Comparison of ENCODE assay signal across 10 cellular contexts in genomic region chr16:81780350-81780749, GRCh38. TPM values are rescaled to one million over a fixed set of nuclear protein-coding genes. Genes with fewer than 3 reads are reported as not detected.
DNase-seq lines count a peak whose midpoint lies in the region; ATAC-seq lines count a peak whose summit lies in the region.
"Had no signal": no experiment of that assay in that cellular context is flagged by ENCODE, and none has a peak within 500 bp of the region (broad histone marks: within the 10 kb centered on the region; RNA-seq: fewer than 3 reads in every experiment).

No MANE protein-coding gene starts in this region.

- no peak for ATAC-seq in stimulated activated naive CD8-positive, alpha-beta T cell treated with anti-CD3 and anti-CD28 coated beads, Interleukin-15, Interleukin-2, amounts not matched to agents 100 U/mL and 50 U/mL, for 24 hours
- no peak for ATAC-seq in GM21367 (IDR thresholded peaks at IDR 0.05; ENCODE audit: unreplicated experiment)
- no peak for ATAC-seq in GM18511 (IDR thresholded peaks at IDR 0.05; ENCODE audit: unreplicated experiment)
- no peak for ATAC-seq in HG03469 (IDR thresholded peaks at IDR 0.05; ENCODE audit: unreplicated experiment)

- DNase-seq in stimulated activated naive CD8-positive, alpha-beta T cell treated with anti-CD3 and anti-CD28 coated beads, Interleukin-15, Interleukin-2, amounts not matched to agents 100 U/mL and 50 U/mL, for 24 hours, result no peak
- DNase-seq in activated T-helper 2 cell treated with anti-CD3 and anti-CD28 coated beads, Interferon-gamma antibody, Interleukin-2, Interleukin-4, amounts not matched to agents 10 μg/mL and 5 μg/mL and 100 μg/mL, durations not matched to agents 14 hours and 24 hours and 36 hours (ENCODE audit: low spot score), result no peak
- no peak for DNase-seq in SIG-M5 treated with dmso at 0.1 percent for 504 hours (lab: John Stamatoyannopoulos, UW; ENCODE audit: unreplicated experiment)
- DNase-seq: kidney glomerular epithelial cell, NCI-H2107 had no signal

- H3K4me1 Mint-ChIP-seq in stimulated activated naive CD8-positive, alpha-beta T cell treated with anti-CD3 and anti-CD28 coated beads, Interleukin-15, Interleukin-2, amounts not matched to agents 100 ng/mL and 50 ng/mL, for 24 hours (ENCODE audit: low read depth), result peaks cover 37% of the 10 kb centered on the region
- H3K4me1 Mint-ChIP-seq in activated T-helper 2 cell treated with anti-CD3 and anti-CD28 coated beads, Interferon-gamma antibody, Interleukin-2, Interleukin-4, amounts not matched to agents 10 μg/mL and 5 μg/mL and 100 μg/mL, durations not matched to agents 14 hours and 24 hours and 36 hours (ENCODE audit: low read depth), result peaks cover 13% of the 10 kb centered on the region

- H3K9me3 ChIP-seq in muscle layer of duodenum (ENCODE audit: control insufficient read depth in 1 of 2, low read length in 2 of 2), result no peaks in the 10 kb centered on the region

- intact Hi-C loops in activated T-helper 2 cell treated with anti-CD3 and anti-CD28 coated beads, Interferon-gamma antibody, Interleukin-2, Interleukin-4, amounts not matched to agents 10 μg/mL and 5 μg/mL and 100 μg/mL, durations not matched to agents 14 hours and 24 hours and 36 hours (cut with micrococcal nuclease), result no loop called here

- H3K27ac ChIP-seq in muscle layer of duodenum (ENCODE audit: low read length), result no peak overlapping the region

- H3K4me3 Mint-ChIP-seq in stimulated activated naive CD8-positive, alpha-beta T cell treated with anti-CD3 and anti-CD28 coated beads, Interleukin-15, Interleukin-2, amounts not matched to agents 100 ng/mL and 50 ng/mL, for 24 hours, result peak overlapping the region; percentile 85
- peak overlapping the region; percentile 77 for H3K4me3 Mint-ChIP-seq in activated T-helper 2 cell treated with anti-CD3 and anti-CD28 coated beads, Interferon-gamma antibody, Interleukin-2, Interleukin-4, amounts not matched to agents 10 μg/mL and 5 μg/mL and 100 μg/mL, durations not matched to agents 14 hours and 24 hours and 36 hours (ENCODE audit: low read depth)

- peaks cover 0 to 5% of the 10 kb centered on the region in 2 donors for H3K4me1 ChIP-seq in muscle layer of duodenum (ENCODE audit: control insufficient read depth in 1 of 2, insufficient read depth in 2 of 2, low read length in 2 of 2)

- H3K36me3 ChIP-seq in muscle layer of duodenum (ENCODE audit: control insufficient read depth in 1 of 2, insufficient read depth in 2 of 2, low read length in 2 of 2), result no peaks in the 10 kb centered on the region

- peak overlapping the region; percentile 61 to 73 for H3K4me3 ChIP-seq in muscle layer of duodenum (ENCODE audit: low read depth in 1 of 2, low read length in 2 of 2)

- H3K27me3 Mint-ChIP-seq in stimulated activated naive CD8-positive, alpha-beta T cell treated with anti-CD3 and anti-CD28 coated beads, Interleukin-15, Interleukin-2, amounts not matched to agents 100 ng/mL and 50 ng/mL, for 24 hours, result peaks cover 33% of the 10 kb centered on the region
- H3K27me3 Mint-ChIP-seq in activated T-helper 2 cell treated with anti-CD3 and anti-CD28 coated beads, Interferon-gamma antibody, Interleukin-2, Interleukin-4, amounts not matched to agents 10 μg/mL and 5 μg/mL and 100 μg/mL, durations not matched to agents 14 hours and 24 hours and 36 hours (ENCODE audit: low read depth), result peaks cover 47% of the 10 kb centered on the region

- no peaks in the 10 kb centered on the region for H3K9me3 Mint-ChIP-seq in stimulated activated naive CD8-positive, alpha-beta T cell treated with anti-CD3 and anti-CD28 coated beads, Interleukin-15, Interleukin-2, amounts not matched to agents 100 ng/mL and 50 ng/mL, for 24 hours
- no peaks in the 10 kb centered on the region for H3K9me3 Mint-ChIP-seq in activated T-helper 2 cell treated with anti-CD3 and anti-CD28 coated beads, Interferon-gamma antibody, Interleukin-2, Interleukin-4, amounts not matched to agents 10 μg/mL and 5 μg/mL and 100 μg/mL, durations not matched to agents 14 hours and 24 hours and 36 hours

- H3K27me3 ChIP-seq in muscle layer of duodenum (ENCODE audit: low read depth, low read length), result no peaks in the 10 kb centered on the region

- no peak overlapping the region for H3K27ac Mint-ChIP-seq in stimulated activated naive CD8-positive, alpha-beta T cell treated with anti-CD3 and anti-CD28 coated beads, Interleukin-15, Interleukin-2, amounts not matched to agents 100 ng/mL and 50 ng/mL, for 24 hours
- H3K27ac Mint-ChIP-seq in activated T-helper 2 cell treated with anti-CD3 and anti-CD28 coated beads, Interferon-gamma antibody, Interleukin-2, Interleukin-4, amounts not matched to agents 10 μg/mL and 5 μg/mL and 100 μg/mL, durations not matched to agents 14 hours and 24 hours and 36 hours, result no peak overlapping the region

- H3K36me3 Mint-ChIP-seq in stimulated activated naive CD8-positive, alpha-beta T cell treated with anti-CD3 and anti-CD28 coated beads, Interleukin-15, Interleukin-2, amounts not matched to agents 100 ng/mL and 50 ng/mL, for 24 hours (ENCODE audit: low read depth), result no peaks in the 10 kb centered on the region
- no peaks in the 10 kb centered on the region for H3K36me3 Mint-ChIP-seq in activated T-helper 2 cell treated with anti-CD3 and anti-CD28 coated beads, Interferon-gamma antibody, Interleukin-2, Interleukin-4, amounts not matched to agents 10 μg/mL and 5 μg/mL and 100 μg/mL, durations not matched to agents 14 hours and 24 hours and 36 hours (ENCODE audit: low read depth)

RNA-seq across cellular contexts. Expression of gene PLCG2, which starts 1.3 kb away (rescaled TPM):
- 7.1 and 9.6 TPM in 2 replicates for total RNA-seq in activated T-helper 2 cell treated with anti-CD3 and anti-CD28 coated beads, Interferon-gamma antibody, Interleukin-2, Interleukin-4, amounts not matched to agents 10 μg/mL and 5 μg/mL and 100 μg/mL, durations not matched to agents 14 hours and 24 hours and 36 hours
